Comparison of ENCODE assay signal across 8 cellular contexts in genomic region chr9:90642570-90643539, GRCh38. TPM values are rescaled to one million over a fixed set of nuclear protein-coding genes. Genes with fewer than 3 reads are reported as not detected.
DNase-seq lines count a peak whose midpoint lies in the region; ATAC-seq and TF ChIP-seq lines count a peak whose summit lies in the region.

DIRAS2 (minus strand) TSS chr9:90642824; CDS start chr9:90613827, 28,997 bp downstream.

- peaks cover 65% of the 10 kb centered on the region for H3K27me3 Mint-ChIP-seq in activated T-helper 1 cell treated with anti-CD3 and anti-CD28 coated beads, Interleukin-12 subunit alpha, Interleukin-12 subunit beta, Interleukin-2, Interleukin-4 antibody, amounts not matched to agents 30 ng/mL and 10 ng/mL and 1 ng/mL, durations not matched to agents 14 hours and 24 hours and 36 hours (ENCODE audit: insufficient read depth)

- no peaks in the 10 kb centered on the region for H3K36me3 ChIP-seq in gastrocnemius medialis

- H3K4me1 ChIP-seq in gastrocnemius medialis, result no peaks in the 10 kb centered on the region

- peaks cover 0 to 12% (median 9%) of the 10 kb centered on the region in 3 donors for H3K27me3 ChIP-seq in gastrocnemius medialis

- DNase-seq in D341Med (ENCODE audit: low spot score) (peak; percentile 49), NCI-H69 (lab: John Stamatoyannopoulos, UW) (peak; percentile 97), T47D (ENCODE audit: low read depth in 1 of 2, low spot score in 1 of 2) (peak; percentile 31 to 86), gastrocnemius medialis (no peak)
- DNase-seq in activated T-helper 1 cell treated with anti-CD3 and anti-CD28 coated beads, Interleukin-12 subunit alpha, Interleukin-12 subunit beta, Interleukin-2, Interleukin-4 antibody, amounts not matched to agents 30 ng/mL and 10 ng/mL and 1 ng/mL, durations not matched to agents 14 hours and 24 hours and 36 hours (ENCODE audit: low spot score), result no peak

- H3K9me3 Mint-ChIP-seq in activated T-helper 1 cell treated with anti-CD3 and anti-CD28 coated beads, Interleukin-12 subunit alpha, Interleukin-12 subunit beta, Interleukin-2, Interleukin-4 antibody, amounts not matched to agents 30 ng/mL and 10 ng/mL and 1 ng/mL, durations not matched to agents 14 hours and 24 hours and 36 hours, result no peaks in the 10 kb centered on the region

- no peak for TF ChIP-seq CTCF in gastrocnemius medialis (IDR thresholded peaks at IDR 0.05 in 4 of 5, conservative IDR thresholded peaks at IDR 0.05 in 1 of 5)

- in situ Hi-C loops in T47D (cut with HindIII; ENCODE audit: low pct_unique_long_range_greater_than_20kb, low sequenced_read_pairs), result no loop called here
- in situ Hi-C loops in gastrocnemius medialis (cut with MboI; ENCODE audit: low sequenced_read_pairs in 4 of 4), result no loop called here

- no peak for TF ChIP-seq POLR2A in gastrocnemius medialis (IDR thresholded peaks at IDR 0.05)

- H3K27ac Mint-ChIP-seq in activated T-helper 1 cell treated with anti-CD3 and anti-CD28 coated beads, Interleukin-12 subunit alpha, Interleukin-12 subunit beta, Interleukin-2, Interleukin-4 antibody, amounts not matched to agents 30 ng/mL and 10 ng/mL and 1 ng/mL, durations not matched to agents 14 hours and 24 hours and 36 hours, result no peak within 1 kb of the TSS

- no peak within 1 kb of the TSS for H3K4me3 Mint-ChIP-seq in activated T-helper 1 cell treated with anti-CD3 and anti-CD28 coated beads, Interleukin-12 subunit alpha, Interleukin-12 subunit beta, Interleukin-2, Interleukin-4 antibody, amounts not matched to agents 30 ng/mL and 10 ng/mL and 1 ng/mL, durations not matched to agents 14 hours and 24 hours and 36 hours

- peak; percentile 84 for ATAC-seq in HG02588 (IDR thresholded peaks at IDR 0.05; ENCODE audit: unreplicated experiment)
- ATAC-seq in gastrocnemius medialis, result no peak
- ATAC-seq in GM21529 (IDR thresholded peaks at IDR 0.05; ENCODE audit: unreplicated experiment), result no peak

- H3K36me3 Mint-ChIP-seq in activated T-helper 1 cell treated with anti-CD3 and anti-CD28 coated beads, Interleukin-12 subunit alpha, Interleukin-12 subunit beta, Interleukin-2, Interleukin-4 antibody, amounts not matched to agents 30 ng/mL and 10 ng/mL and 1 ng/mL, durations not matched to agents 14 hours and 24 hours and 36 hours (ENCODE audit: low read depth), result no peaks in the 10 kb centered on the region

- H3K4me1 Mint-ChIP-seq in activated T-helper 1 cell treated with anti-CD3 and anti-CD28 coated beads, Interleukin-12 subunit alpha, Interleukin-12 subunit beta, Interleukin-2, Interleukin-4 antibody, amounts not matched to agents 30 ng/mL and 10 ng/mL and 1 ng/mL, durations not matched to agents 14 hours and 24 hours and 36 hours (ENCODE audit: low read depth), result no peaks in the 10 kb centered on the region

- no peaks in the 10 kb centered on the region for H3K9me3 ChIP-seq in iPS-18c (ENCODE audit: control insufficient read depth, insufficient read depth, low read length)
- no peaks in the 10 kb centered on the region for H3K9me3 ChIP-seq in gastrocnemius medialis

- H3K27ac ChIP-seq in gastrocnemius medialis, result no peak within 1 kb of the TSS

- intact Hi-C loops in gastrocnemius medialis (cut with DNase I; ENCODE audit: low total_unique reads), result loop anchor here (5.0 kb wide), 1 partner anchor 1046 kb away; no protein-coding TSS in a partner anchor
- intact Hi-C loops in activated T-helper 1 cell treated with anti-CD3 and anti-CD28 coated beads, Interleukin-12 subunit alpha, Interleukin-12 subunit beta, Interleukin-2, Interleukin-4 antibody, amounts not matched to agents 30 ng/mL and 10 ng/mL and 1 ng/mL, durations not matched to agents 14 hours and 24 hours and 36 hours (cut with micrococcal nuclease), result loop anchor here (5.0 kb wide), 1 partner anchor 416 kb away; no protein-coding TSS in a partner anchor

- H3K4me3 ChIP-seq in iPS-18c (ENCODE audit: insufficient read depth, low read depth, low read length) (peak within 1 kb of the TSS; percentile 56), gastrocnemius medialis (peak within 1 kb of the TSS in 3 of 4 donors; percentile 35 to 52 (median 45))

RNA-seq across cellular contexts. Expression of gene DIRAS2, which starts in this region (rescaled TPM):
- total RNA-seq in gastrocnemius medialis, result not detected
- not detected in 2 replicates for total RNA-seq in activated T-helper 1 cell treated with anti-CD3 and anti-CD28 coated beads, Interleukin-12 subunit alpha, Interleukin-12 subunit beta, Interleukin-2, Interleukin-4 antibody, amounts not matched to agents 30 ng/mL and 10 ng/mL and 1 ng/mL, durations not matched to agents 14 hours and 24 hours and 36 hours

Comparison
In these comparisons a context has a peak if more than half of its experiments do, and no peak if none do; other contexts are left out.
1. DNase-seq: peak in D341Med (single experiment), NCI-H69 (single experiment) and T47D (2 of 2); none in gastrocnemius medialis (0 of 2) and activated T-helper 1 cell treated with anti-CD3 and anti-CD28 coated beads, Interleukin-12 subunit alpha, Interleukin-12 subunit beta, Interleukin-2, Interleukin-4 antibody, amounts not matched to agents 30 ng/mL and 10 ng/mL and 1 ng/mL, durations not matched to agents 14 hours and 24 hours and 36 hours (single experiment).